ENCODE assay signal across 2 cellular contexts in the genomic region with DNA sequence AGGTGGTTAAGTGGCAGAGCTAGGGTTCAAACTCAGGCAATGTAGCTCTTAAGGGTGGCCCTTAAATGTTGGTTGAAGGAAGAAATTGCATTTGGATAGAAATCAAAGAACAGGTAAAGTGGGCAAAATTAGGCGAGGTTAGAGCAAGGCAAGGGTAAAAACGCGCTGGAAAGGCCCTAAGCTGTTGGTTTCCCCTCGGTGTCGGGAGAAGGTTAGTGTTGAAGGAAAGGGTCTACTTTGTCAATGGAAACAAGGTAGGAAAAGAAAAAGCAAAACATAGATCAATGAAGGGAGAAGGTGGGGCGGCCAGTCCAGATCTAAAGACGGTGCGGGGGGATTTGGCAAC.
TF ChIP-seq lines count a peak whose summit lies in the region.

No MANE protein-coding gene starts in this region.

TF ChIP-seq in H1, 55 proteins besides CTCF, POLR2A, EP300 and RAD21:
- TF ChIP-seq CEBPB (IDR thresholded peaks at IDR 0.05; ENCODE audit: low read depth, low read length) (no peak), BRCA1 (IDR thresholded peaks at IDR 0.05; ENCODE audit: low read depth, low read length) (no peak), YY1 (IDR thresholded peaks at IDR 0.05; ENCODE audit: low read depth, low read length) (no peak), POU5F1 (IDR thresholded peaks at IDR 0.05; ENCODE audit: low read depth, low read length) (no peak), JUN (IDR thresholded peaks at IDR 0.05; ENCODE audit: low read depth, low read length) (no peak), RBBP5 (IDR thresholded peaks at IDR 0.05; ENCODE audit: borderline replicate concordance, low read depth, low read length) (no peak), CTBP2 (IDR thresholded peaks at IDR 0.05; ENCODE audit: borderline replicate concordance, insufficient read depth, insufficient read length, low read length) (no peak), HDAC2 (IDR thresholded peaks at IDR 0.05; ENCODE audit: borderline replicate concordance in 1 of 2, low read depth in 2 of 2, low read length in 2 of 2) (no peak), KDM5A (IDR thresholded peaks at IDR 0.05; ENCODE audit: low read length) (no peak), NRF1 (IDR thresholded peaks at IDR 0.05; ENCODE audit: low read depth, low read length) (no peak), CBX5 (IDR thresholded peaks at IDR 0.05; ENCODE audit: low read depth, low read length) (no peak), SAP30 (IDR thresholded peaks at IDR 0.05; ENCODE audit: insufficient read depth, insufficient replicate concordance, low read length) (no peak), SP4 (IDR thresholded peaks at IDR 0.05; ENCODE audit: low read length) (no peak)

TF ChIP-seq in neural cell, 6 proteins besides CTCF, POLR2A, EP300 and RAD21:
- no peak for TF ChIP-seq TAF1 (IDR thresholded peaks at IDR 0.05; ENCODE audit: low read depth)
- no peak for TF ChIP-seq SMC3 (conservative IDR thresholded peaks at IDR 0.05; ENCODE audit: poor library complexity)
- TF ChIP-seq, protein P1, sequence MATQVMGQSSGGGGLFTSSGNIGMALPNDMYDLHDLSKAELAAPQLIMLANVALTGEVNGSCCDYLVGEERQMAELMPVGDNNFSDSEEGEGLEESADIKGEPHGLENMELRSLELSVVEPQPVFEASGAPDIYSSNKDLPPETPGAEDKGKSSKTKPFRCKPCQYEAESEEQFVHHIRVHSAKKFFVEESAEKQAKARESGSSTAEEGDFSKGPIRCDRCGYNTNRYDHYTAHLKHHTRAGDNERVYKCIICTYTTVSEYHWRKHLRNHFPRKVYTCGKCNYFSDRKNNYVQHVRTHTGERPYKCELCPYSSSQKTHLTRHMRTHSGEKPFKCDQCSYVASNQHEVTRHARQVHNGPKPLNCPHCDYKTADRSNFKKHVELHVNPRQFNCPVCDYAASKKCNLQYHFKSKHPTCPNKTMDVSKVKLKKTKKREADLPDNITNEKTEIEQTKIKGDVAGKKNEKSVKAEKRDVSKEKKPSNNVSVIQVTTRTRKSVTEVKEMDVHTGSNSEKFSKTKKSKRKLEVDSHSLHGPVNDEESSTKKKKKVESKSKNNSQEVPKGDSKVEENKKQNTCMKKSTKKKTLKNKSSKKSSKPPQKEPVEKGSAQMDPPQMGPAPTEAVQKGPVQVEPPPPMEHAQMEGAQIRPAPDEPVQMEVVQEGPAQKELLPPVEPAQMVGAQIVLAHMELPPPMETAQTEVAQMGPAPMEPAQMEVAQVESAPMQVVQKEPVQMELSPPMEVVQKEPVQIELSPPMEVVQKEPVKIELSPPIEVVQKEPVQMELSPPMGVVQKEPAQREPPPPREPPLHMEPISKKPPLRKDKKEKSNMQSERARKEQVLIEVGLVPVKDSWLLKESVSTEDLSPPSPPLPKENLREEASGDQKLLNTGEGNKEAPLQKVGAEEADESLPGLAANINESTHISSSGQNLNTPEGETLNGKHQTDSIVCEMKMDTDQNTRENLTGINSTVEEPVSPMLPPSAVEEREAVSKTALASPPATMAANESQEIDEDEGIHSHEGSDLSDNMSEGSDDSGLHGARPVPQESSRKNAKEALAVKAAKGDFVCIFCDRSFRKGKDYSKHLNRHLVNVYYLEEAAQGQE (IDR thresholded peaks at IDR 0.05; ENCODE audit: borderline replicate concordance), result no peak
- TF ChIP-seq MXI1 (conservative IDR thresholded peaks at IDR 0.05; ENCODE audit: poor library complexity, severe bottlenecking), result no peak
